In genomic region chr10:124000792-124001201, GRCh38 we compare ENCODE assay signal across 13 cellular contexts.
A peak's percentile ranks its signal among the peaks of the same experiment; 100 is the strongest.
DNase-seq lines count a peak whose midpoint lies in the region; FAIRE-seq and TF ChIP-seq lines count a peak whose summit lies in the region.
"Had no signal": no experiment of that assay in that cellular context is flagged by ENCODE, and none has a peak within 500 bp of the region (broad histone marks: within the 10 kb centered on the region; RNA-seq: fewer than 3 reads in every experiment).

No MANE protein-coding gene starts in this region.

- H2BK5ac ChIP-seq in mesenchymal stem cell (ENCODE audit: low read depth, low read length, poor library complexity, severe bottlenecking), result no peak overlapping the region

- H3K27ac ChIP-seq in coronary artery (no peak overlapping the region), mesenchymal stem cell (ENCODE audit: low read length, poor library complexity, severe bottlenecking) (no peak overlapping the region), substantia nigra (ENCODE audit: low read depth, low read length, poor library complexity, severe bottlenecking) (no peak overlapping the region)

- DNase-seq in Ammon's horn (ENCODE audit: low spot score) (peak; percentile 1), H7 (peak; percentile 26), coronary artery (ENCODE audit: low spot score) (peak; percentile 62), mesenchymal stem cell (peak; percentile 69), C1 segment of cervical spinal cord (lab: John Stamatoyannopoulos, UW) (no peak), GM12892 (ENCODE audit: insufficient read length) (no peak), substantia nigra (lab: John Stamatoyannopoulos, UW) (no peak), Calu3 (no peak)
- DNase-seq: activated T-cell treated with anti-CD3 and anti-CD28 coated beads, Interleukin-2, amount 50 U/mL, for 4 hours; NCI-H1048; NCI-H345; T-helper 2 cell had no signal

- 82% methylated on average over 7 of the region's 8 CpGs for WGBS in mesenchymal stem cell

- no peak overlapping the region for H2AFZ ChIP-seq in mesenchymal stem cell (ENCODE audit: low read depth, low read length)

- no peak overlapping the region for H3K4me3 Mint-ChIP-seq in Calu3 (ENCODE audit: low read depth, unreplicated experiment)
- H3K4me3 Mint-ChIP-seq: activated T-cell treated with anti-CD3 and anti-CD28 coated beads, Interleukin-2, amount 50 U/mL, for 4 hours had no signal

- no peak for FAIRE-seq in GM12892 (lab: Jason Lieb, UNC)

- CTCF ChIA-PET in Calu3 (lab: Charles Lee), result no interaction called here

- no peak overlapping the region for H3K4me3 ChIP-seq in H7 (ENCODE audit: insufficient read depth, low read depth, low read length)
- no peak overlapping the region for H3K4me3 ChIP-seq in coronary artery
- H3K4me3 ChIP-seq in mesenchymal stem cell (ENCODE audit: insufficient read depth in 1 of 2, low read depth in 1 of 2, low read length in 2 of 2), result no peak overlapping the region
- H3K4me3 ChIP-seq: mucosa of descending colon had no signal

- H4K8ac ChIP-seq in mesenchymal stem cell (ENCODE audit: low read length), result no peak overlapping the region

- H2BK15ac ChIP-seq in mesenchymal stem cell (ENCODE audit: low read depth, poor library complexity, severe bottlenecking), result no peak overlapping the region

- H3K36me3 Mint-ChIP-seq in Calu3 (ENCODE audit: insufficient read depth, unreplicated experiment), result peaks cover 6% of the 10 kb centered on the region

- no peak overlapping the region for H3K9ac ChIP-seq in mesenchymal stem cell (ENCODE audit: low read length)

- H2BK120ac ChIP-seq in mesenchymal stem cell (ENCODE audit: low read depth, low read length), result no peak overlapping the region

- H3K9me3 ChIP-seq in mesenchymal stem cell (ENCODE audit: control insufficient read depth, low read length), result no peaks in the 10 kb centered on the region
- H3K9me3 ChIP-seq: mucosa of descending colon had no signal

- no peak overlapping the region for H4K91ac ChIP-seq in mesenchymal stem cell (ENCODE audit: low read length)

- H3K4me1 ChIP-seq in mesenchymal stem cell (ENCODE audit: control insufficient read depth, insufficient read depth, low read depth, low read length), result peaks cover 24% of the 10 kb centered on the region

- no TSS peak for BruUV-seq in Calu3 (replicated peaks; lab: Mats Ljungman, UMichigan)

- peaks cover 15% of the 10 kb centered on the region for H3K79me1 ChIP-seq in mesenchymal stem cell (replicated peaks; ENCODE audit: low read length, poor library complexity, severe bottlenecking)

- peaks cover 32% of the 10 kb centered on the region for H3K4me1 Mint-ChIP-seq in Calu3 (ENCODE audit: low read depth, unreplicated experiment)

- H3K18ac ChIP-seq in mesenchymal stem cell (ENCODE audit: low read depth in 1 of 2, low read length in 2 of 2), result no peak overlapping the region

- no peaks in the 10 kb centered on the region for H3K27me3 Mint-ChIP-seq in Calu3 (ENCODE audit: unreplicated experiment)

- H3K36me3 ChIP-seq in H7 (replicated peaks; ENCODE audit: control insufficient read depth, insufficient read depth, low read length), result no peaks in the 10 kb centered on the region
- H3K36me3 ChIP-seq in mesenchymal stem cell (ENCODE audit: control insufficient read depth in 1 of 2, insufficient read depth in 2 of 2, low read depth in 1 of 2, low read length in 2 of 2), result peaks cover 0 to 32% of the 10 kb centered on the region in 2 experiments

- H3K4me2 ChIP-seq in mesenchymal stem cell (ENCODE audit: low read length, poor library complexity, severe bottlenecking), result no peak overlapping the region

- H3K27ac Mint-ChIP-seq in Calu3 (ENCODE audit: unreplicated experiment), result no peak overlapping the region

- no peak overlapping the region for H2BK12ac ChIP-seq in mesenchymal stem cell (ENCODE audit: low read length in 2 of 2)

- no peak for TF ChIP-seq POLR2A in GM12892 (IDR thresholded peaks at IDR 0.05; ENCODE audit: low read depth, low read length)

- no peak overlapping the region for H2AK5ac ChIP-seq in mesenchymal stem cell (ENCODE audit: low read length, severe bottlenecking)

- TF ChIP-seq CTCF in coronary artery (IDR thresholded peaks at IDR 0.05) (no peak), Calu3 (IDR thresholded peaks at IDR 0.05; ENCODE audit: unreplicated experiment) (no peak)

- no peak overlapping the region for H3K4ac ChIP-seq in mesenchymal stem cell (ENCODE audit: low read depth in 1 of 2, low read length in 2 of 2)

- H3K23ac ChIP-seq in mesenchymal stem cell (ENCODE audit: low read length in 2 of 2), result no peak overlapping the region

- intact Hi-C loops in Calu3 (cut with micrococcal nuclease; ENCODE audit: unreplicated experiment), result no loop called here

- no peak overlapping the region for H3K14ac ChIP-seq in mesenchymal stem cell (ENCODE audit: low read length in 2 of 2)

- no peaks in the 10 kb centered on the region for H3K9me3 Mint-ChIP-seq in Calu3 (ENCODE audit: low read depth, unreplicated experiment)
- H3K9me3 Mint-ChIP-seq: activated T-cell treated with anti-CD3 and anti-CD28 coated beads, Interleukin-2, amount 50 U/mL, for 4 hours had no signal

- H3K27me3 ChIP-seq in H7 (ENCODE audit: control insufficient read depth, insufficient read depth, low read length) (no peaks in the 10 kb centered on the region), mesenchymal stem cell (ENCODE audit: control insufficient read depth in 1 of 2, insufficient read depth in 1 of 2, low read length in 2 of 2) (no peaks in the 10 kb centered on the region)

Comparison
In these comparisons a context has a peak if more than half of its experiments do, and no peak if none do; other contexts are left out.
1. DNase-seq: peak in Ammon's horn (single experiment), H7 (single experiment), coronary artery (single experiment) and mesenchymal stem cell (single experiment); none in C1 segment of cervical spinal cord (0 of 14), GM12892 (single experiment), substantia nigra (0 of 49) and Calu3 (single experiment).